In the genomic region with DNA sequence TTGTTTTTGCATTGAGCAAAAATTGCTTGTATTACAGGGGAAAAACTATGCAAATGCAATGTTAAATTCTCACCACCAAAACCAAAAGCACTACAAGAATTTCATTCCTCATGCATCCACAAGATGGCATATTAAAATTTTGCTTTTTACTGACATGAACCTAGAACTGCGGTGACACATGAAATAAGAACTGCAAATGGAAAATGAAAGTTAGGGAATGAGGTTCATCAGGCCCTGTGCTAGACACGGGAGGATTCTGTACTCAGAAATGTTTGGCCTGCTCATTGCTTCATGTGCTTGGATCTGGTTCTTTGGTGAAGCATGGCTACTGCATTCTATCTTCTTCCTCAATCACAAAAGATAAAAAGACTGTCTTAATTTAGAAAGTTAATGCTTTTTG, we compare ENCODE assay signal across 8 cellular contexts. TPM values are rescaled to one million over a fixed set of nuclear protein-coding genes. Genes with fewer than 3 reads are reported as not detected.
DNase-seq lines count a peak whose midpoint lies in the region; ATAC-seq and TF ChIP-seq lines count a peak whose summit lies in the region.

No MANE protein-coding gene starts in this region.

- peaks cover 0 to 15% (median 11%) of the 10 kb centered on the region in 6 donors for H3K4me1 ChIP-seq in spleen

- peak; percentile 96 for ATAC-seq in GM18858 (IDR thresholded peaks at IDR 0.05; ENCODE audit: unreplicated experiment)
- peak; percentile 81 for ATAC-seq in HG02970 (IDR thresholded peaks at IDR 0.05; ENCODE audit: low FRiP score, unreplicated experiment)

- 0 to 3% (median 1%) methylated on average over 2 of the region's 2 CpGs for WGBS in spleen, 5 donors

- TF ChIP-seq POLR2A in spleen (IDR thresholded peaks at IDR 0.05) = no peak

- peak overlapping the region in 6 of 8 donors; percentile 52 to 72 (median 60) for H3K27ac ChIP-seq in spleen

- intact Hi-C loops in spleen (cut with DNase I; ENCODE audit: low total_unique reads) = no loop called here
- intact Hi-C loops in posterior vena cava (cut with DNase I) = no loop called here

- H3K4me3 ChIP-seq in spleen = peak overlapping the region in 1 of 8 donors; percentile 42

- peak; percentile 36 to 85 (median 68) for TF ChIP-seq CTCF in spleen (IDR thresholded peaks at IDR 0.05 in 8 of 11, conservative IDR thresholded peaks at IDR 0.05 in 3 of 11)

- no peaks in the 10 kb centered on the region for H3K36me3 ChIP-seq in spleen

- no peaks in the 10 kb centered on the region for H3K27me3 ChIP-seq in spleen (replicated peaks in 1 of 7)

- H3K9me3 ChIP-seq in spleen = no peaks in the 10 kb centered on the region

- DNase-seq in COLO829 (ENCODE audit: low spot score) (peak; percentile 48), NCI-H2196 treated with DMSO at 0.1 percent for 48 hours (lab: John Stamatoyannopoulos, UW; ENCODE audit: unreplicated experiment) (peak; percentile 52), amniotic stem cell (lab: John Stamatoyannopoulos, UW) (peak; percentile 32), hepatic stellate cell (ENCODE audit: low spot score) (peak; percentile 66), spleen (no peak), posterior vena cava (ENCODE audit: low spot score) (no peak)

RNA-seq across cellular contexts. Expression of a gene that starts 9.1 kb away (rescaled TPM):
- 10 to 100 TPM; 11.7 to 21.4 (median 16.4) TPM for total RNA-seq in spleen
- 10 to 100 TPM in 2 of 3 donors, 1 to 10 TPM in 1; 5.4 to 13.6 (median 10.1) TPM for polyA plus RNA-seq in spleen
- total RNA-seq in posterior vena cava = 10 to 100 TPM; 18.3 to 22.1 TPM

RNA-seq across cellular contexts. Expression of a gene that starts 55.6 kb away (rescaled TPM):
- total RNA-seq in spleen (10 to 100 TPM; 23.1 to 54.5 (median 37.6) TPM), posterior vena cava (10 to 100 TPM in 1 of 2 donors, 1 to 10 TPM in 1; 8.9 to 11.0 TPM)
- 1 to 10 TPM; 2.5 to 5.1 (median 3.5) TPM for polyA plus RNA-seq in spleen

Comparison
In these comparisons a context has a peak if more than half of its experiments do, and no peak if none do; other contexts are left out.
1. DNase-seq: peak in COLO829 (single experiment), NCI-H2196 treated with DMSO at 0.1 percent for 48 hours (single experiment), amniotic stem cell (single experiment) and hepatic stellate cell (single experiment); none in spleen (single experiment) and posterior vena cava (single experiment).